In the genomic region with DNA sequence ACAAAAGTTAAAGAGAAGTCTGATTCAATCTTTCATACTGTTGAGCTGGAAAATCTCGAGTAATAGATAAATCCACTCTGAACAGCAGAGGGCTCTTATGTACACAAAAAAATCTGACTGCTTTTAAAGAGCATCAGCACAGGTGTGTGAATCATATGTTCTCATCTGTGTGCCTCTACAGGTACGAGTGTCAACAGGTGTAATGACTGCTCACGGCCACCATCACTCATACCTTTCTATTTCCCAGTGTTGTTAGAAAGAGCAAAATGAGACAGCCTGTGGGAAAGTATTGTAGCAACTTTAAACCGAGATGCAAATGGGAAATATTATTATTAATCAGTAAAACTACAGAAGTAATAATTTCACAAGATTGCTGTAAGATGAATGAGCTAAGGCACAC, we compare ENCODE assay signal across 2 cellular contexts.
TF ChIP-seq lines count a peak whose summit lies in the region.

No MANE protein-coding gene starts in this region.

TF ChIP-seq in SK-N-SH, 30 proteins besides CTCF, POLR2A, EP300 and RAD21 (continued from another document):
- TF ChIP-seq, protein P1, sequence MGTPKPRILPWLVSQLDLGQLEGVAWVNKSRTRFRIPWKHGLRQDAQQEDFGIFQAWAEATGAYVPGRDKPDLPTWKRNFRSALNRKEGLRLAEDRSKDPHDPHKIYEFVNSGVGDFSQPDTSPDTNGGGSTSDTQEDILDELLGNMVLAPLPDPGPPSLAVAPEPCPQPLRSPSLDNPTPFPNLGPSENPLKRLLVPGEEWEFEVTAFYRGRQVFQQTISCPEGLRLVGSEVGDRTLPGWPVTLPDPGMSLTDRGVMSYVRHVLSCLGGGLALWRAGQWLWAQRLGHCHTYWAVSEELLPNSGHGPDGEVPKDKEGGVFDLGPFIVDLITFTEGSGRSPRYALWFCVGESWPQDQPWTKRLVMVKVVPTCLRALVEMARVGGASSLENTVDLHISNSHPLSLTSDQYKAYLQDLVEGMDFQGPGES (IDR thresholded peaks at IDR 0.05; ENCODE audit: low read depth, low read length) = no peak
- TF ChIP-seq, protein P2, sequence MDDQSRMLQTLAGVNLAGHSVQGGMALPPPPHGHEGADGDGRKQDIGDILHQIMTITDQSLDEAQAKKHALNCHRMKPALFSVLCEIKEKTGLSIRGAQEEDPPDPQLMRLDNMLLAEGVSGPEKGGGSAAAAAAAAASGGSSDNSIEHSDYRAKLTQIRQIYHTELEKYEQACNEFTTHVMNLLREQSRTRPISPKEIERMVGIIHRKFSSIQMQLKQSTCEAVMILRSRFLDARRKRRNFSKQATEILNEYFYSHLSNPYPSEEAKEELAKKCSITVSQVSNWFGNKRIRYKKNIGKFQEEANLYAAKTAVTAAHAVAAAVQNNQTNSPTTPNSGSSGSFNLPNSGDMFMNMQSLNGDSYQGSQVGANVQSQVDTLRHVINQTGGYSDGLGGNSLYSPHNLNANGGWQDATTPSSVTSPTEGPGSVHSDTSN (IDR thresholded peaks at IDR 0.05) = no peak
- TF ChIP-seq FOXM1 (IDR thresholded peaks at IDR 0.05; ENCODE audit: low read depth) = no peak
- TF ChIP-seq, protein P3, sequence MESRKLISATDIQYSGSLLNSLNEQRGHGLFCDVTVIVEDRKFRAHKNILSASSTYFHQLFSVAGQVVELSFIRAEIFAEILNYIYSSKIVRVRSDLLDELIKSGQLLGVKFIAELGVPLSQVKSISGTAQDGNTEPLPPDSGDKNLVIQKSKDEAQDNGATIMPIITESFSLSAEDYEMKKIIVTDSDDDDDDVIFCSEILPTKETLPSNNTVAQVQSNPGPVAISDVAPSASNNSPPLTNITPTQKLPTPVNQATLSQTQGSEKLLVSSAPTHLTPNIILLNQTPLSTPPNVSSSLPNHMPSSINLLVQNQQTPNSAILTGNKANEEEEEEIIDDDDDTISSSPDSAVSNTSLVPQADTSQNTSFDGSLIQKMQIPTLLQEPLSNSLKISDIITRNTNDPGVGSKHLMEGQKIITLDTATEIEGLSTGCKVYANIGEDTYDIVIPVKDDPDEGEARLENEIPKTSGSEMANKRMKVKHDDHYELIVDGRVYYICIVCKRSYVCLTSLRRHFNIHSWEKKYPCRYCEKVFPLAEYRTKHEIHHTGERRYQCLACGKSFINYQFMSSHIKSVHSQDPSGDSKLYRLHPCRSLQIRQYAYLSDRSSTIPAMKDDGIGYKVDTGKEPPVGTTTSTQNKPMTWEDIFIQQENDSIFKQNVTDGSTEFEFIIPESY (IDR thresholded peaks at IDR 0.05; ENCODE audit: borderline replicate concordance, low read depth) = no peak
TF ChIP-seq in SK-N-SH: peak in this region for 0.

TF ChIP-seq in SK-N-SH treated with all-trans-retinoic acid at 6 μM for 48 hours, 23 proteins besides CTCF, POLR2A, EP300 and RAD21 (continued from another document):
- TF ChIP-seq, protein P4, sequence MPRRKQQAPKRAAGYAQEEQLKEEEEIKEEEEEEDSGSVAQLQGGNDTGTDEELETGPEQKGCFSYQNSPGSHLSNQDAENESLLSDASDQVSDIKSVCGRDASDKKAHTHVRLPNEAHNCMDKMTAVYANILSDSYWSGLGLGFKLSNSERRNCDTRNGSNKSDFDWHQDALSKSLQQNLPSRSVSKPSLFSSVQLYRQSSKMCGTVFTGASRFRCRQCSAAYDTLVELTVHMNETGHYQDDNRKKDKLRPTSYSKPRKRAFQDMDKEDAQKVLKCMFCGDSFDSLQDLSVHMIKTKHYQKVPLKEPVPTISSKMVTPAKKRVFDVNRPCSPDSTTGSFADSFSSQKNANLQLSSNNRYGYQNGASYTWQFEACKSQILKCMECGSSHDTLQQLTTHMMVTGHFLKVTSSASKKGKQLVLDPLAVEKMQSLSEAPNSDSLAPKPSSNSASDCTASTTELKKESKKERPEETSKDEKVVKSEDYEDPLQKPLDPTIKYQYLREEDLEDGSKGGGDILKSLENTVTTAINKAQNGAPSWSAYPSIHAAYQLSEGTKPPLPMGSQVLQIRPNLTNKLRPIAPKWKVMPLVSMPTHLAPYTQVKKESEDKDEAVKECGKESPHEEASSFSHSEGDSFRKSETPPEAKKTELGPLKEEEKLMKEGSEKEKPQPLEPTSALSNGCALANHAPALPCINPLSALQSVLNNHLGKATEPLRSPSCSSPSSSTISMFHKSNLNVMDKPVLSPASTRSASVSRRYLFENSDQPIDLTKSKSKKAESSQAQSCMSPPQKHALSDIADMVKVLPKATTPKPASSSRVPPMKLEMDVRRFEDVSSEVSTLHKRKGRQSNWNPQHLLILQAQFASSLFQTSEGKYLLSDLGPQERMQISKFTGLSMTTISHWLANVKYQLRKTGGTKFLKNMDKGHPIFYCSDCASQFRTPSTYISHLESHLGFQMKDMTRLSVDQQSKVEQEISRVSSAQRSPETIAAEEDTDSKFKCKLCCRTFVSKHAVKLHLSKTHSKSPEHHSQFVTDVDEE (CRISPR knock-in tag; IDR thresholded peaks at IDR 0.05) = no peak
- TF ChIP-seq ISL1 (CRISPR knock-in tag; IDR thresholded peaks at IDR 0.05) = no peak
- TF ChIP-seq ZNF70 (CRISPR knock-in tag; IDR thresholded peaks at IDR 0.05) = no peak
- TF ChIP-seq, protein P5, sequence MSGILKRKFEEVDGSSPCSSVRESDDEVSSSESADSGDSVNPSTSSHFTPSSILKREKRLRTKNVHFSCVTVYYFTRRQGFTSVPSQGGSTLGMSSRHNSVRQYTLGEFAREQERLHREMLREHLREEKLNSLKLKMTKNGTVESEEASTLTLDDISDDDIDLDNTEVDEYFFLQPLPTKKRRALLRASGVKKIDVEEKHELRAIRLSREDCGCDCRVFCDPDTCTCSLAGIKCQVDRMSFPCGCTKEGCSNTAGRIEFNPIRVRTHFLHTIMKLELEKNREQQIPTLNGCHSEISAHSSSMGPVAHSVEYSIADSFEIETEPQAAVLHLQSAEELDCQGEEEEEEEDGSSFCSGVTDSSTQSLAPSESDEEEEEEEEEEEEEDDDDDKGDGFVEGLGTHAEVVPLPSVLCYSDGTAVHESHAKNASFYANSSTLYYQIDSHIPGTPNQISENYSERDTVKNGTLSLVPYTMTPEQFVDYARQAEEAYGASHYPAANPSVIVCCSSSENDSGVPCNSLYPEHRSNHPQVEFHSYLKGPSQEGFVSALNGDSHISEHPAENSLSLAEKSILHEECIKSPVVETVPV (CRISPR knock-in tag; IDR thresholded peaks at IDR 0.05) = no peak
- TF ChIP-seq TCF4 (CRISPR knock-in tag; IDR thresholded peaks at IDR 0.05; ENCODE audit: borderline replicate concordance) = no peak
- no peak for TF ChIP-seq ZNF565 (CRISPR knock-in tag; conservative IDR thresholded peaks at IDR 0.05; ENCODE audit: low read depth)
